ENCODE assay signal across 7 cellular contexts in the genomic region with DNA sequence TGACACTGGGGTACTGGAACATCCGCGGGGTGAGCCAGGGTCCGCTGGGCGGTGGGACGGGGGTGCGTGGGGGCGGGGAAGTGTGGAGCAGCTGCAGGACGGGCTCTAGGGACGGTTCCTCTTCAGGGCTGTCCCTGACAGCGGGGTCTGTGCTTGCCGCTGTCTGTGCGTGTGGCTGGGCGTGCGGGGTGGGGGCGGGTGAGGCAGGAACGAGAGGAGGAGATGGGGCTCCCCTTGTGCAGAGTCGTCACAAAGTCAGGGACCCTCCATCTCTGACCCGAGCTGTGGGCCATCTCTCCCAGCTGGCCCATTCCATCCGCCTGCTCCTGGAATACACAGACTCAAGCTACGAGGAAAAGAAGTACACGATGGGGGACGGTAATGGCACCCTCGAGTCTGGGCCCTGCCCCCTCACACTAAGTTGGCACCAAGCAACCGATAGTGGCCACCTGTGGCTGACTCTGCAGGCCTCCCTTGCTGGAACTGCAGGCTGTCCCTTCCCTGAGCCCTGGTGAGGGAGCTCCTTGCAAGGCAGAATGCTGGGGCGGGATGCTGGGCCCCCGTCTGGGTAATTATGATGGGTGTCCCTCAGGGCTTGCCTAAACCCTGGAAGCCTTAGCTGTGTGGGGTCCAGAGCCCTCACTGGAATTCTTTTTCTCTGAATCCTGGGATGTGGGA.
DNase-seq lines count a peak whose midpoint lies in the region; ATAC-seq and TF ChIP-seq lines count a peak whose summit lies in the region.
"Had no signal": no experiment of that assay in that cellular context is flagged by ENCODE, and none has a peak within 500 bp of the region (broad histone marks: within the 10 kb centered on the region; RNA-seq: fewer than 3 reads in every experiment).

No MANE protein-coding gene starts in this region.

- ATAC-seq in GM21786 (IDR thresholded peaks at IDR 0.05; ENCODE audit: unreplicated experiment): peak; percentile 8
- peak; percentile 37 for ATAC-seq in central memory CD8-positive, alpha-beta T cell (replicated peaks; ENCODE audit: extremely low read depth, poor library complexity, severe bottlenecking)

- peak overlapping the region; percentile 43 for H3K4me3 Mint-ChIP-seq in central memory CD8-positive, alpha-beta T cell

- H3K27ac ChIP-seq in neutrophil: no peak overlapping the region
- H3K27ac ChIP-seq: KMS-11 had no signal

- H3K27me3 Mint-ChIP-seq in central memory CD8-positive, alpha-beta T cell: no peaks in the 10 kb centered on the region

- in situ Hi-C loops in ACHN (cut with HindIII; ENCODE audit: low pct_ligation_motif_present, low pct_unique_long_range_greater_than_20kb, low sequenced_read_pairs): no loop called here

- no peaks in the 10 kb centered on the region for H3K36me3 ChIP-seq in neutrophil

- H3K27ac Mint-ChIP-seq in central memory CD8-positive, alpha-beta T cell (ENCODE audit: low read depth): no peak overlapping the region

- H3K4me1 Mint-ChIP-seq in central memory CD8-positive, alpha-beta T cell: no peaks in the 10 kb centered on the region

- peak in 1 of 2 donors; percentile 5 for DNase-seq in central memory CD8-positive, alpha-beta T cell (ENCODE audit: low spot score in 2 of 2)
- DNase-seq in NCI-H128 (lab: John Stamatoyannopoulos, UW; ENCODE audit: unreplicated experiment): no peak
- no peak for DNase-seq in ACHN
- DNase-seq in stimulated activated CD4-positive, alpha-beta T cell treated with anti-CD3 and anti-CD28 coated beads, Interleukin-1b, Interleukin-23, amount 100 ng/mL, for 48 hours: no peak

- H3K4me3 ChIP-seq in neutrophil (ENCODE audit: low read depth in 1 of 2, low read length in 1 of 2): peak overlapping the region; percentile 20 to 57

- no peak for TF ChIP-seq CTCF in neutrophil (IDR thresholded peaks at IDR 0.05)

- peaks cover 15% of the 10 kb centered on the region for H3K27me3 ChIP-seq in neutrophil

- no peaks in the 10 kb centered on the region for H3K9me3 Mint-ChIP-seq in central memory CD8-positive, alpha-beta T cell

- peaks cover 0 to 13% of the 10 kb centered on the region in 2 experiments for H3K4me1 ChIP-seq in neutrophil (ENCODE audit: control insufficient read depth in 1 of 2, insufficient read depth in 1 of 2, low read depth in 1 of 2, low read length in 1 of 2)

- H3K9me3 ChIP-seq in neutrophil: no peaks in the 10 kb centered on the region

- H3K36me3 Mint-ChIP-seq in central memory CD8-positive, alpha-beta T cell (ENCODE audit: insufficient read depth): no peaks in the 10 kb centered on the region
